In the genomic region with DNA sequence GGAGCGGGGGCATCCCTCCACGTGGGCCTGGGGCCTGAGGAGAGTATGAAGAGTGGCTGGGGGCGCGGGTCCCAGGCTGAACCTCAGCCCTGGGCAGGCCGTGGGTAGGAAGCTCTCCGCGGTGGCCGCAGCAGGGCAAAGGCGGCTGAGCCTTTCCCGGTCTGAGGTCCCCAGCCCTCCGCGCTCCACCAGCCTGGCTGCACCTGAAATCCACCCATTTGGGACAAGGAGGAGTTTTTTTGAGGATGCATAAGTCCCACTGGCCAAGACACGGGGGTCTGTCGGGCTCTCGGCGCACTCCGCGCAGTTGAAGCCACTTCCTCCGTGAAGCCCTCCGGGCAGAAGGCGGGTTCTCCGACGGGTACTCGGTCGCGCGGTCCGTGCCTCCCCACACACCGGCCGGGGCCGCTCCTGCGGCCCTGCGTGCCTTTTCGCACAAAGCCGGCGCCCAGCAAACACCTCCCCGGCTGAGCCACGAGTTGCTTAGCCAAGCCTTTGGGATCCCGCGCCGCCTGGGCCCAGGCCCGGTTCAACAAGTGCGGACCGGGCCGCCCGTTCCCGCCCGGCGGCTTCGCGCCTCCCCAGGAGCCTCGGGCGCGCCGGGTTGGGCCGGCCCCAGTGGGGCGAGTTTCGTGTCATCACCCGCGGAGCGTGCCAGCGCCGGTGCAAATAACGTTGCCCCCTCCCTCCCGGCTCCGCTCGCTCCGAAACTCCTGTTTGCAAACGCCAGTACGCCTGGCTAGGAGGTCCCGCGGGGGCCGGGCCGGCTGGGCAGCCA, we compare ENCODE assay signal across 2 cellular contexts.
A peak's percentile ranks its signal among the peaks of the same experiment; 100 is the strongest.
TF ChIP-seq lines count a peak whose summit lies in the region.

No MANE protein-coding gene starts in this region.

TF ChIP-seq in IMR-90, 13 proteins besides CTCF, POLR2A, EP300 and RAD21:
- TF ChIP-seq, protein P1, sequence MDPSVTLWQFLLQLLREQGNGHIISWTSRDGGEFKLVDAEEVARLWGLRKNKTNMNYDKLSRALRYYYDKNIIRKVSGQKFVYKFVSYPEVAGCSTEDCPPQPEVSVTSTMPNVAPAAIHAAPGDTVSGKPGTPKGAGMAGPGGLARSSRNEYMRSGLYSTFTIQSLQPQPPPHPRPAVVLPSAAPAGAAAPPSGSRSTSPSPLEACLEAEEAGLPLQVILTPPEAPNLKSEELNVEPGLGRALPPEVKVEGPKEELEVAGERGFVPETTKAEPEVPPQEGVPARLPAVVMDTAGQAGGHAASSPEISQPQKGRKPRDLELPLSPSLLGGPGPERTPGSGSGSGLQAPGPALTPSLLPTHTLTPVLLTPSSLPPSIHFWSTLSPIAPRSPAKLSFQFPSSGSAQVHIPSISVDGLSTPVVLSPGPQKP (IDR thresholded peaks at IDR 0.05; ENCODE audit: borderline replicate concordance, low read depth, low read length): no peak
- TF ChIP-seq MAZ (IDR thresholded peaks at IDR 0.05; ENCODE audit: borderline replicate concordance, low read depth, low read length): no peak
- no peak for TF ChIP-seq CHD1 (IDR thresholded peaks at IDR 0.05; ENCODE audit: low read depth, low read length)
- TF ChIP-seq, protein P2, sequence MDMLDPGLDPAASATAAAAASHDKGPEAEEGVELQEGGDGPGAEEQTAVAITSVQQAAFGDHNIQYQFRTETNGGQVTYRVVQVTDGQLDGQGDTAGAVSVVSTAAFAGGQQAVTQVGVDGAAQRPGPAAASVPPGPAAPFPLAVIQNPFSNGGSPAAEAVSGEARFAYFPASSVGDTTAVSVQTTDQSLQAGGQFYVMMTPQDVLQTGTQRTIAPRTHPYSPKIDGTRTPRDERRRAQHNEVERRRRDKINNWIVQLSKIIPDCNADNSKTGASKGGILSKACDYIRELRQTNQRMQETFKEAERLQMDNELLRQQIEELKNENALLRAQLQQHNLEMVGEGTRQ (IDR thresholded peaks at IDR 0.05; ENCODE audit: low read depth, low read length): no peak
- TF ChIP-seq SMC3 (IDR thresholded peaks at IDR 0.05; ENCODE audit: low read depth, low read length): no peak
- no peak for TF ChIP-seq NFE2L2 (IDR thresholded peaks at IDR 0.05; ENCODE audit: low read depth, low read length)

TF ChIP-seq in H1, 55 proteins besides CTCF, POLR2A, EP300 and RAD21 (continues in another document):
- TF ChIP-seq TAF7 (optimal IDR thresholded peaks at IDR 0.05; ENCODE audit: borderline replicate concordance, low read depth, low read length) (no peak), TAF1 (IDR thresholded peaks at IDR 0.05; ENCODE audit: low read depth, low read length) (no peak), TBP (IDR thresholded peaks at IDR 0.05; ENCODE audit: low read depth, low read length) (no peak), POU5F1 (IDR thresholded peaks at IDR 0.05; ENCODE audit: low read depth, low read length) (no peak), JUN (IDR thresholded peaks at IDR 0.05; ENCODE audit: low read depth, low read length) (no peak), NANOG (IDR thresholded peaks at IDR 0.05; ENCODE audit: insufficient read depth, low read depth, low read length, poor library complexity, severe bottlenecking) (no peak), ZNF274 (IDR thresholded peaks at IDR 0.05; ENCODE audit: borderline replicate concordance, extremely low read depth, low read length) (no peak), BCL11A (IDR thresholded peaks at IDR 0.05; ENCODE audit: low read depth in 2 of 2, low read length in 2 of 2) (no peak), KDM4A (IDR thresholded peaks at IDR 0.05; ENCODE audit: low read depth, low read length, severe bottlenecking) (peak; percentile 54), SP4 (IDR thresholded peaks at IDR 0.05; ENCODE audit: low read length) (no peak), PHF8 (conservative IDR thresholded peaks at IDR 0.05; ENCODE audit: low read depth, low read length) (no peak), ASH2L (IDR thresholded peaks at IDR 0.05; ENCODE audit: low read length) (no peak), RXRA (IDR thresholded peaks at IDR 0.05; ENCODE audit: insufficient read depth, low read depth, low read length) (no peak), RFX5 (IDR thresholded peaks at IDR 0.05; ENCODE audit: borderline replicate concordance, low read depth, low read length) (no peak), BACH1 (IDR thresholded peaks at IDR 0.05; ENCODE audit: low read length) (0 out of 2 replicates have a peak, but pooled peaks have one; percentile 21), KDM1A (IDR thresholded peaks at IDR 0.05; ENCODE audit: borderline replicate concordance, low read length) (no peak; the same call in 1 of the 2 replicates), SAP30 (IDR thresholded peaks at IDR 0.05; ENCODE audit: insufficient read depth, insufficient replicate concordance, low read length) (no peak), HDAC6 (IDR thresholded peaks at IDR 0.05; ENCODE audit: low read depth, low read length) (no peak), SIN3A (conservative IDR thresholded peaks at IDR 0.05 in 1 of 2, IDR thresholded peaks at IDR 0.05 in 1 of 2; ENCODE audit: low read depth in 1 of 2, low read length in 2 of 2) (0 out of 4 replicates have a peak, but pooled peaks of 1 of the 2 experiments have one; percentile 21), SUZ12 (IDR thresholded peaks at IDR 0.05; ENCODE audit: low read length) (peak; percentile 74; the same call in 1 of the 2 replicates), GABPA (IDR thresholded peaks at IDR 0.05; ENCODE audit: borderline replicate concordance, insufficient read depth, low read length) (no peak), GTF2F1 (IDR thresholded peaks at IDR 0.05; ENCODE audit: borderline replicate concordance, low read depth, low read length) (no peak), SP1 (IDR thresholded peaks at IDR 0.05; ENCODE audit: low read depth, low read length) (no peak), FOSL1 (IDR thresholded peaks at IDR 0.05; ENCODE audit: insufficient read depth, low read depth, low read length) (no peak), EZH2 (IDR thresholded peaks at IDR 0.05; ENCODE audit: low read depth, low read length, severe bottlenecking) (peak; percentile 76), YY1 (IDR thresholded peaks at IDR 0.05; ENCODE audit: low read depth, low read length) (no peak), TEAD4 (IDR thresholded peaks at IDR 0.05; ENCODE audit: low read depth, low read length) (no peak), CEBPB (IDR thresholded peaks at IDR 0.05; ENCODE audit: low read depth, low read length) (no peak), KDM5A (IDR thresholded peaks at IDR 0.05; ENCODE audit: low read length) (no peak), HDAC2 (IDR thresholded peaks at IDR 0.05; ENCODE audit: borderline replicate concordance in 1 of 2, low read depth in 2 of 2, low read length in 2 of 2) (no peak), CHD1 (IDR thresholded peaks at IDR 0.05; ENCODE audit: low read depth, low read length) (no peak), NRF1 (IDR thresholded peaks at IDR 0.05; ENCODE audit: low read depth, low read length) (no peak), POLR2AphosphoS5 (IDR thresholded peaks at IDR 0.05; ENCODE audit: low read depth, low read length) (no peak), SRF (IDR thresholded peaks at IDR 0.05; ENCODE audit: low read depth, low read length) (no peak), CBX5 (IDR thresholded peaks at IDR 0.05; ENCODE audit: low read depth, low read length) (no peak), CTBP2 (IDR thresholded peaks at IDR 0.05; ENCODE audit: borderline replicate concordance, insufficient read depth, insufficient read length, low read length) (no peak), BRCA1 (IDR thresholded peaks at IDR 0.05; ENCODE audit: low read depth, low read length) (no peak), JUND (IDR thresholded peaks at IDR 0.05; ENCODE audit: low read length) (no peak), CREB1 (IDR thresholded peaks at IDR 0.05) (no peak), CHD2 (IDR thresholded peaks at IDR 0.05; ENCODE audit: low read length) (no peak)
- TF ChIP-seq, protein P3, sequence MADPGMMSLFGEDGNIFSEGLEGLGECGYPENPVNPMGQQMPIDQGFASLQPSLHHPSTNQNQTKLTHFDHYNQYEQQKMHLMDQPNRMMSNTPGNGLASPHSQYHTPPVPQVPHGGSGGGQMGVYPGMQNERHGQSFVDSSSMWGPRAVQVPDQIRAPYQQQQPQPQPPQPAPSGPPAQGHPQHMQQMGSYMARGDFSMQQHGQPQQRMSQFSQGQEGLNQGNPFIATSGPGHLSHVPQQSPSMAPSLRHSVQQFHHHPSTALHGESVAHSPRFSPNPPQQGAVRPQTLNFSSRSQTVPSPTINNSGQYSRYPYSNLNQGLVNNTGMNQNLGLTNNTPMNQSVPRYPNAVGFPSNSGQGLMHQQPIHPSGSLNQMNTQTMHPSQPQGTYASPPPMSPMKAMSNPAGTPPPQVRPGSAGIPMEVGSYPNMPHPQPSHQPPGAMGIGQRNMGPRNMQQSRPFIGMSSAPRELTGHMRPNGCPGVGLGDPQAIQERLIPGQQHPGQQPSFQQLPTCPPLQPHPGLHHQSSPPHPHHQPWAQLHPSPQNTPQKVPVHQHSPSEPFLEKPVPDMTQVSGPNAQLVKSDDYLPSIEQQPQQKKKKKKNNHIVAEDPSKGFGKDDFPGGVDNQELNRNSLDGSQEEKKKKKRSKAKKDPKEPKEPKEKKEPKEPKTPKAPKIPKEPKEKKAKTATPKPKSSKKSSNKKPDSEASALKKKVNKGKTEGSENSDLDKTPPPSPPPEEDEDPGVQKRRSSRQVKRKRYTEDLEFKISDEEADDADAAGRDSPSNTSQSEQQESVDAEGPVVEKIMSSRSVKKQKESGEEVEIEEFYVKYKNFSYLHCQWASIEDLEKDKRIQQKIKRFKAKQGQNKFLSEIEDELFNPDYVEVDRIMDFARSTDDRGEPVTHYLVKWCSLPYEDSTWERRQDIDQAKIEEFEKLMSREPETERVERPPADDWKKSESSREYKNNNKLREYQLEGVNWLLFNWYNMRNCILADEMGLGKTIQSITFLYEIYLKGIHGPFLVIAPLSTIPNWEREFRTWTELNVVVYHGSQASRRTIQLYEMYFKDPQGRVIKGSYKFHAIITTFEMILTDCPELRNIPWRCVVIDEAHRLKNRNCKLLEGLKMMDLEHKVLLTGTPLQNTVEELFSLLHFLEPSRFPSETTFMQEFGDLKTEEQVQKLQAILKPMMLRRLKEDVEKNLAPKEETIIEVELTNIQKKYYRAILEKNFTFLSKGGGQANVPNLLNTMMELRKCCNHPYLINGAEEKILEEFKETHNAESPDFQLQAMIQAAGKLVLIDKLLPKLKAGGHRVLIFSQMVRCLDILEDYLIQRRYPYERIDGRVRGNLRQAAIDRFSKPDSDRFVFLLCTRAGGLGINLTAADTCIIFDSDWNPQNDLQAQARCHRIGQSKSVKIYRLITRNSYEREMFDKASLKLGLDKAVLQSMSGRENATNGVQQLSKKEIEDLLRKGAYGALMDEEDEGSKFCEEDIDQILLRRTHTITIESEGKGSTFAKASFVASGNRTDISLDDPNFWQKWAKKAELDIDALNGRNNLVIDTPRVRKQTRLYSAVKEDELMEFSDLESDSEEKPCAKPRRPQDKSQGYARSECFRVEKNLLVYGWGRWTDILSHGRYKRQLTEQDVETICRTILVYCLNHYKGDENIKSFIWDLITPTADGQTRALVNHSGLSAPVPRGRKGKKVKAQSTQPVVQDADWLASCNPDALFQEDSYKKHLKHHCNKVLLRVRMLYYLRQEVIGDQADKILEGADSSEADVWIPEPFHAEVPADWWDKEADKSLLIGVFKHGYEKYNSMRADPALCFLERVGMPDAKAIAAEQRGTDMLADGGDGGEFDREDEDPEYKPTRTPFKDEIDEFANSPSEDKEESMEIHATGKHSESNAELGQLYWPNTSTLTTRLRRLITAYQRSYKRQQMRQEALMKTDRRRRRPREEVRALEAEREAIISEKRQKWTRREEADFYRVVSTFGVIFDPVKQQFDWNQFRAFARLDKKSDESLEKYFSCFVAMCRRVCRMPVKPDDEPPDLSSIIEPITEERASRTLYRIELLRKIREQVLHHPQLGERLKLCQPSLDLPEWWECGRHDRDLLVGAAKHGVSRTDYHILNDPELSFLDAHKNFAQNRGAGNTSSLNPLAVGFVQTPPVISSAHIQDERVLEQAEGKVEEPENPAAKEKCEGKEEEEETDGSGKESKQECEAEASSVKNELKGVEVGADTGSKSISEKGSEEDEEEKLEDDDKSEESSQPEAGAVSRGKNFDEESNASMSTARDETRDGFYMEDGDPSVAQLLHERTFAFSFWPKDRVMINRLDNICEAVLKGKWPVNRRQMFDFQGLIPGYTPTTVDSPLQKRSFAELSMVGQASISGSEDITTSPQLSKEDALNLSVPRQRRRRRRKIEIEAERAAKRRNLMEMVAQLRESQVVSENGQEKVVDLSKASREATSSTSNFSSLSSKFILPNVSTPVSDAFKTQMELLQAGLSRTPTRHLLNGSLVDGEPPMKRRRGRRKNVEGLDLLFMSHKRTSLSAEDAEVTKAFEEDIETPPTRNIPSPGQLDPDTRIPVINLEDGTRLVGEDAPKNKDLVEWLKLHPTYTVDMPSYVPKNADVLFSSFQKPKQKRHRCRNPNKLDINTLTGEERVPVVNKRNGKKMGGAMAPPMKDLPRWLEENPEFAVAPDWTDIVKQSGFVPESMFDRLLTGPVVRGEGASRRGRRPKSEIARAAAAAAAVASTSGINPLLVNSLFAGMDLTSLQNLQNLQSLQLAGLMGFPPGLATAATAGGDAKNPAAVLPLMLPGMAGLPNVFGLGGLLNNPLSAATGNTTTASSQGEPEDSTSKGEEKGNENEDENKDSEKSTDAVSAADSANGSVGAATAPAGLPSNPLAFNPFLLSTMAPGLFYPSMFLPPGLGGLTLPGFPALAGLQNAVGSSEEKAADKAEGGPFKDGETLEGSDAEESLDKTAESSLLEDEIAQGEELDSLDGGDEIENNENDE (IDR thresholded peaks at IDR 0.05; ENCODE audit: insufficient replicate concordance, low read length): no peak
- TF ChIP-seq, protein P2 (IDR thresholded peaks at IDR 0.05; ENCODE audit: low read length): no peak
- TF ChIP-seq, protein P4, sequence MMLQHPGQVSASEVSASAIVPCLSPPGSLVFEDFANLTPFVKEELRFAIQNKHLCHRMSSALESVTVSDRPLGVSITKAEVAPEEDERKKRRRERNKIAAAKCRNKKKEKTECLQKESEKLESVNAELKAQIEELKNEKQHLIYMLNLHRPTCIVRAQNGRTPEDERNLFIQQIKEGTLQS (IDR thresholded peaks at IDR 0.05; ENCODE audit: insufficient read depth, low read depth, low read length): no peak
- TF ChIP-seq, protein P5, sequence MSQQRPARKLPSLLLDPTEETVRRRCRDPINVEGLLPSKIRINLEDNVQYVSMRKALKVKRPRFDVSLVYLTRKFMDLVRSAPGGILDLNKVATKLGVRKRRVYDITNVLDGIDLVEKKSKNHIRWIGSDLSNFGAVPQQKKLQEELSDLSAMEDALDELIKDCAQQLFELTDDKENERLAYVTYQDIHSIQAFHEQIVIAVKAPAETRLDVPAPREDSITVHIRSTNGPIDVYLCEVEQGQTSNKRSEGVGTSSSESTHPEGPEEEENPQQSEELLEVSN (IDR thresholded peaks at IDR 0.05): peak; percentile 66
- TF ChIP-seq, protein P6, sequence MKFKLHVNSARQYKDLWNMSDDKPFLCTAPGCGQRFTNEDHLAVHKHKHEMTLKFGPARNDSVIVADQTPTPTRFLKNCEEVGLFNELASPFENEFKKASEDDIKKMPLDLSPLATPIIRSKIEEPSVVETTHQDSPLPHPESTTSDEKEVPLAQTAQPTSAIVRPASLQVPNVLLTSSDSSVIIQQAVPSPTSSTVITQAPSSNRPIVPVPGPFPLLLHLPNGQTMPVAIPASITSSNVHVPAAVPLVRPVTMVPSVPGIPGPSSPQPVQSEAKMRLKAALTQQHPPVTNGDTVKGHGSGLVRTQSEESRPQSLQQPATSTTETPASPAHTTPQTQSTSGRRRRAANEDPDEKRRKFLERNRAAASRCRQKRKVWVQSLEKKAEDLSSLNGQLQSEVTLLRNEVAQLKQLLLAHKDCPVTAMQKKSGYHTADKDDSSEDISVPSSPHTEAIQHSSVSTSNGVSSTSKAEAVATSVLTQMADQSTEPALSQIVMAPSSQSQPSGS (IDR thresholded peaks at IDR 0.05; ENCODE audit: low read length): no peak
